1 cellular context compared by ENCODE assay signal in genomic region chr3:171991166-171991565, GRCh38.
A peak's percentile ranks its signal among the peaks of the same experiment; 100 is the strongest.
TF ChIP-seq lines count a peak whose summit lies in the region.

No MANE protein-coding gene starts in this region.

TF ChIP-seq in HepG2, 621 proteins besides CTCF, POLR2A, EP300 and RAD21 (continued from another document and continues in another):
- TF ChIP-seq ZNF44 (CRISPR knock-in tag; IDR thresholded peaks at IDR 0.05) (0 out of 2 replicates have a peak, but pooled peaks have one; percentile 42), NR2F1 (CRISPR knock-in tag; IDR thresholded peaks at IDR 0.05) (no peak), SOX13 (IDR thresholded peaks at IDR 0.05) (no peak), SOX13 (CRISPR knock-in tag; conservative IDR thresholded peaks at IDR 0.05 in 1 of 2, IDR thresholded peaks at IDR 0.05 in 1 of 2) (peak in 1 of 2 experiments; percentile 81; a peak in 2 of 4 replicates), NR2F6 (IDR thresholded peaks at IDR 0.05) (peak; percentile 61), NR2F6 (CRISPR knock-in tag; IDR thresholded peaks at IDR 0.05) (peak; percentile 78), ZNF343 (CRISPR knock-in tag; IDR thresholded peaks at IDR 0.05) (no peak), DPF2 (CRISPR knock-in tag; IDR thresholded peaks at IDR 0.05; ENCODE audit: borderline replicate concordance, low read depth) (peak; percentile 59; the same call in 1 of the 2 replicates), ZMYM4 (CRISPR knock-in tag; IDR thresholded peaks at IDR 0.05) (peak; percentile 57; the same call in 1 of the 2 replicates), FOXC1 (CRISPR knock-in tag; IDR thresholded peaks at IDR 0.05; ENCODE audit: borderline replicate concordance) (no peak), TGIF2 (CRISPR knock-in tag; IDR thresholded peaks at IDR 0.05) (0 out of 2 replicates have a peak, but pooled peaks have one; percentile 39), FOXP1 (IDR thresholded peaks at IDR 0.05) (no peak), FOXP1 (CRISPR knock-in tag; IDR thresholded peaks at IDR 0.05) (peak; percentile 53; the same call in 1 of the 2 replicates), PREB (CRISPR knock-in tag; IDR thresholded peaks at IDR 0.05) (no peak), STAG1 (CRISPR knock-in tag; IDR thresholded peaks at IDR 0.05) (0 out of 2 replicates have a peak, but pooled peaks have one; percentile 17), ZNF580 (CRISPR knock-in tag; IDR thresholded peaks at IDR 0.05; ENCODE audit: borderline replicate concordance, low read depth) (0 out of 2 replicates have a peak, but pooled peaks have one; percentile 43), SALL1 (CRISPR knock-in tag; IDR thresholded peaks at IDR 0.05) (peak; percentile 60; the same call in 1 of the 2 replicates), IRF2 (CRISPR knock-in tag; IDR thresholded peaks at IDR 0.05) (0 out of 2 replicates have a peak, but pooled peaks have one; percentile 17), SKI (IDR thresholded peaks at IDR 0.05; ENCODE audit: partially characterized antibody) (peak; percentile 28), POGZ (CRISPR knock-in tag; IDR thresholded peaks at IDR 0.05) (peak; percentile 41; the same call in 1 of the 2 replicates), FOXA3 (CRISPR knock-in tag; IDR thresholded peaks at IDR 0.05) (peak; percentile 59; the same call in 1 of the 2 replicates), ZFP36 (IDR thresholded peaks at IDR 0.05; ENCODE audit: borderline replicate concordance, low read depth, low read length, partially characterized antibody) (no peak), RERE (CRISPR knock-in tag; IDR thresholded peaks at IDR 0.05; ENCODE audit: low read depth) (peak; percentile 70; the same call in 1 of the 2 replicates), HNF1A (IDR thresholded peaks at IDR 0.05; ENCODE audit: low read depth) (peak; percentile 57), HNF1A (CRISPR knock-in tag; IDR thresholded peaks at IDR 0.05; ENCODE audit: borderline replicate concordance) (peak; percentile 61; the same call in 1 of the 2 replicates), ZNF792 (CRISPR knock-in tag; IDR thresholded peaks at IDR 0.05) (0 out of 2 replicates have a peak, but pooled peaks have one; percentile 73), ERF (CRISPR knock-in tag; IDR thresholded peaks at IDR 0.05) (peak; percentile 18; the same call in 1 of the 2 replicates), ZNF784 (CRISPR knock-in tag; IDR thresholded peaks at IDR 0.05; ENCODE audit: borderline replicate concordance) (peak; percentile 31; the same call in 1 of the 2 replicates), CREM (IDR thresholded peaks at IDR 0.05) (peak; percentile 76), CREM (CRISPR knock-in tag; IDR thresholded peaks at IDR 0.05) (no peak), ZNF383 (CRISPR knock-in tag; IDR thresholded peaks at IDR 0.05; ENCODE audit: borderline replicate concordance) (no peak), THRA (CRISPR knock-in tag; IDR thresholded peaks at IDR 0.05; ENCODE audit: borderline replicate concordance) (0 out of 2 replicates have a peak, but pooled peaks have one; percentile 19), ZNF484 (CRISPR knock-in tag; IDR thresholded peaks at IDR 0.05; ENCODE audit: borderline replicate concordance, low read depth) (no peak), NCOA2 (CRISPR knock-in tag; IDR thresholded peaks at IDR 0.05) (peak; percentile 83), ZMYM2 (CRISPR knock-in tag; IDR thresholded peaks at IDR 0.05) (0 out of 2 replicates have a peak, but pooled peaks have one; percentile 18), CENPT (CRISPR knock-in tag; IDR thresholded peaks at IDR 0.05; ENCODE audit: low read depth) (no peak), GATA4 (IDR thresholded peaks at IDR 0.05; ENCODE audit: borderline replicate concordance, low read depth) (peak; percentile 76; the same call in 1 of the 2 replicates), ISL2 (CRISPR knock-in tag; IDR thresholded peaks at IDR 0.05) (peak; percentile 93), FOSL2 (CRISPR knock-in tag; IDR thresholded peaks at IDR 0.05) (peak; percentile 86), ASH2L (IDR thresholded peaks at IDR 0.05; ENCODE audit: insufficient read length, low read depth, low read length) (peak; percentile 21), ATF4 (CRISPR knock-in tag; IDR thresholded peaks at IDR 0.05) (0 out of 4 replicates have a peak, but pooled peaks of 1 of the 2 experiments have one; percentile 25), BCL6 (CRISPR knock-in tag; IDR thresholded peaks at IDR 0.05) (peak; percentile 79), RARA (CRISPR knock-in tag; IDR thresholded peaks at IDR 0.05) (peak; percentile 47), ZNF281 (CRISPR knock-in tag; IDR thresholded peaks at IDR 0.05; ENCODE audit: borderline replicate concordance) (peak; percentile 28; the same call in 1 of the 2 replicates), KAT8 (CRISPR knock-in tag; IDR thresholded peaks at IDR 0.05) (peak; percentile 59), ZNF124 (CRISPR knock-in tag; IDR thresholded peaks at IDR 0.05) (0 out of 2 replicates have a peak, but pooled peaks have one; percentile 49), TP53 (CRISPR knock-in tag; conservative IDR thresholded peaks at IDR 0.05) (no peak)
